15 cellular contexts compared by ENCODE assay signal in genomic region chr1:154422521-154422920, GRCh38. TPM values are rescaled to one million over a fixed set of nuclear protein-coding genes. Genes with fewer than 3 reads are reported as not detected.
A peak's percentile ranks its signal among the peaks of the same experiment; 100 is the strongest.
DNase-seq lines count a peak whose midpoint lies in the region; ATAC-seq, FAIRE-seq and TF ChIP-seq lines count a peak whose summit lies in the region.
"Had no signal": no experiment of that assay in that cellular context is flagged by ENCODE, and none has a peak within 500 bp of the region (broad histone marks: within the 10 kb centered on the region; RNA-seq: fewer than 3 reads in every experiment).

No MANE protein-coding gene starts in this region.

- H3K36me3 Mint-ChIP-seq in T-helper 17 cell (ENCODE audit: low read depth), result peaks cover 5% of the 10 kb centered on the region
- H3K36me3 Mint-ChIP-seq: memory B cell had no signal

- no peak for TF ChIP-seq POLR2A in spleen (IDR thresholded peaks at IDR 0.05)
- TF ChIP-seq POLR2A in GM12892 (IDR thresholded peaks at IDR 0.05; ENCODE audit: low read depth, low read length), result no peak

- peak overlapping the region; percentile 94 to 96 for H3K27ac ChIP-seq in right atrium auricular region
- peak overlapping the region in 4 of 8 donors; percentile 15 to 92 (median 46) for H3K27ac ChIP-seq in spleen
- H3K27ac ChIP-seq: 22Rv1 had no signal

- H3K4me1 ChIP-seq in right atrium auricular region (peaks cover 0 to 85% of the 10 kb centered on the region in 2 donors), spleen (peaks cover 27 to 89% (median 60%) of the 10 kb centered on the region in 6 donors)

- no peak for ATAC-seq in T-helper 17 cell

- H3K36me3 ChIP-seq in right atrium auricular region (no peaks in the 10 kb centered on the region), spleen (peaks cover 0 to 9% (median 0%) of the 10 kb centered on the region in 6 donors)

- intact Hi-C loops in spleen (cut with DNase I; ENCODE audit: low total_unique reads), result no loop called here

- FAIRE-seq in GM12892 (lab: Jason Lieb, UNC), result no peak

- H3K27me3 Mint-ChIP-seq in T-helper 17 cell, result no peaks in the 10 kb centered on the region
- H3K27me3 Mint-ChIP-seq: memory B cell had no signal

- peak overlapping the region; percentile 90 for H3K27ac Mint-ChIP-seq in T-helper 17 cell
- H3K27ac Mint-ChIP-seq: memory B cell had no signal

- peaks cover 71% of the 10 kb centered on the region for H3K4me1 Mint-ChIP-seq in T-helper 17 cell

- TF ChIP-seq CTCF in right atrium auricular region (IDR thresholded peaks at IDR 0.05), result no peak
- no peak for TF ChIP-seq CTCF in spleen (IDR thresholded peaks at IDR 0.05 in 8 of 11, conservative IDR thresholded peaks at IDR 0.05 in 3 of 11)

- peak; percentile 40 for DNase-seq in NCI-H1694 treated with DMSO at 0.1 percent for 48 hours (lab: John Stamatoyannopoulos, UW)
- DNase-seq in NCI-H1694 (lab: John Stamatoyannopoulos, UW), result no peak
- no peak for DNase-seq in T-helper 17 cell
- DNase-seq in right atrium auricular region (ENCODE audit: low spot score), result no peak
- DNase-seq in spleen, result peak; percentile 32
- DNase-seq in HT-29 (ENCODE audit: low spot score), result no peak
- DNase-seq in GM12892 (ENCODE audit: insufficient read length), result no peak
- no peak for DNase-seq in OCI-M2 (lab: John Stamatoyannopoulos, UW; ENCODE audit: unreplicated experiment)
- DNase-seq: activated CD4-positive, alpha-beta T cell treated with anti-CD3 and anti-CD28 coated beads for 1 hour; activated effector memory CD4-positive, alpha-beta T cell treated with anti-CD3 and anti-CD28 coated beads, Interleukin-2, amount 50 U/mL, for 16 hours; MV-4-11; NCI-H524; SHP77 treated with DMSO at 0.1 percent for 48 hours had no signal

- H3K4me3 ChIP-seq in right atrium auricular region (no peak overlapping the region), spleen (no peak overlapping the region)

- H3K4me3 Mint-ChIP-seq in T-helper 17 cell, result peak overlapping the region; percentile 57
- H3K4me3 Mint-ChIP-seq: memory B cell had no signal

- no peaks in the 10 kb centered on the region for H3K9me3 ChIP-seq in T-helper 17 cell (ENCODE audit: control insufficient read depth, low read length, poor library complexity, severe bottlenecking)
- H3K9me3 ChIP-seq in right atrium auricular region, result no peaks in the 10 kb centered on the region
- H3K9me3 ChIP-seq in spleen, result no peaks in the 10 kb centered on the region

- no peaks in the 10 kb centered on the region for H3K27me3 ChIP-seq in right atrium auricular region
- H3K27me3 ChIP-seq in spleen (replicated peaks in 1 of 7), result no peaks in the 10 kb centered on the region

- WGBS in spleen, 5 donors, result 73 to 91% (median 83%) methylated on average over 8 to 9 of the region's 9 CpGs

RNA-seq across cellular contexts. Expression of gene IL6R, which starts 17.4 kb away (rescaled TPM):
- 10 to 100 TPM; 72.8 to 79.0 TPM for total RNA-seq in T-helper 17 cell
- 10 to 100 TPM; 11.8 to 21.8 TPM for total RNA-seq in right atrium auricular region
- 10 to 100 TPM; 40.3 to 74.5 (median 55.5) TPM for total RNA-seq in spleen
- polyA plus RNA-seq in spleen, result 1 to 10 TPM; 2.8 to 6.1 (median 3.9) TPM
- 3.1 and 4.4 TPM in 2 replicates for total RNA-seq in HT-29 (2014; rRNA removed; shearing (Covaris generic))
- 7.4 TPM for polyA plus RNA-seq in GM12892 (2012; ENCODE audit: missing spikeins)

Comparison
In these comparisons a context has a peak if more than half of its experiments do, and no peak if none do; other contexts are left out.
1. DNase-seq: peak in NCI-H1694 treated with DMSO at 0.1 percent for 48 hours (single experiment) and spleen (single experiment); none in NCI-H1694 (single experiment), T-helper 17 cell (0 of 3), right atrium auricular region (single experiment), HT-29 (single experiment), GM12892 (single experiment) and OCI-M2 (single experiment).